17 cellular contexts compared by ENCODE assay signal in genomic region chr1:232718928-232719927, GRCh38.
A peak's percentile ranks its signal among the peaks of the same experiment; 100 is the strongest.
DNase-seq lines count a peak whose midpoint lies in the region; ATAC-seq, FAIRE-seq and TF ChIP-seq lines count a peak whose summit lies in the region.
"Had no signal": no experiment of that assay in that cellular context is flagged by ENCODE, and none has a peak within 500 bp of the region (broad histone marks: within the 10 kb centered on the region; RNA-seq: fewer than 3 reads in every experiment).

No MANE protein-coding gene starts in this region.

- no peak overlapping the region for H2BK20ac ChIP-seq in H1 (ENCODE audit: low read length)

- H2AK5ac ChIP-seq in H1 (ENCODE audit: low read depth, low read length), result no peak overlapping the region

- H3F3A ChIP-seq in neural progenitor cell (ENCODE audit: low read depth), result no peaks in the 10 kb centered on the region

- no peak for TF ChIP-seq RAD21 in H1 (IDR thresholded peaks at IDR 0.05 in 1 of 2, conservative IDR thresholded peaks at IDR 0.05 in 1 of 2; ENCODE audit: low read depth in 2 of 2, low read length in 2 of 2)

- no peak for FAIRE-seq in H1 (lab: Jason Lieb, UNC)
- FAIRE-seq: GM19239 had no signal

- H3K4me3 Mint-ChIP-seq in CD14-positive monocyte, result no peak overlapping the region
- no peak overlapping the region for H3K4me3 Mint-ChIP-seq in neural progenitor cell
- H3K4me3 Mint-ChIP-seq in naive thymus-derived CD8-positive, alpha-beta T cell, result no peak overlapping the region

- TF ChIP-seq CTCF in CD14-positive monocyte (IDR thresholded peaks at IDR 0.05) (no peak), H1 (IDR thresholded peaks at IDR 0.05; ENCODE audit: control extremely low read depth in 1 of 3, insufficient read depth in 1 of 3, low read depth in 1 of 3, low read length in 3 of 3) (no peak), neural progenitor cell (IDR thresholded peaks at IDR 0.05) (no peak)

- H4K8ac ChIP-seq in H1 (ENCODE audit: extremely low read depth, insufficient read depth, low read length), result no peak overlapping the region

- no peak overlapping the region for H3K18ac ChIP-seq in H1 (ENCODE audit: extremely low read depth, low read length)

- H3K4me3 ChIP-seq in H1 (ENCODE audit: extremely low read depth in 1 of 4, insufficient read depth in 2 of 4, low read depth in 3 of 4, low read length in 4 of 4) (no peak overlapping the region), neural progenitor cell (no peak overlapping the region)

- TF ChIP-seq POLR2A in H1 (IDR thresholded peaks at IDR 0.05; ENCODE audit: control extremely low read depth in 1 of 2, low read depth in 2 of 2, low read length in 2 of 2), result no peak

- H3K79me1 ChIP-seq in H1 (ENCODE audit: low read depth, low read length), result no peaks in the 10 kb centered on the region

- H3K9ac ChIP-seq in H1 (replicated peaks in 1 of 4; ENCODE audit: extremely low read depth in 1 of 4, low read depth in 3 of 4, low read length in 3 of 4) (no peak overlapping the region), neural progenitor cell (no peak overlapping the region)
- H3K9ac ChIP-seq: KMS-11 had no signal

- no peak overlapping the region for H3K14ac ChIP-seq in H1 (ENCODE audit: insufficient read length)

- no peaks in the 10 kb centered on the region for H3K36me3 Mint-ChIP-seq in CD14-positive monocyte
- no peaks in the 10 kb centered on the region for H3K36me3 Mint-ChIP-seq in neural progenitor cell
- H3K36me3 Mint-ChIP-seq in naive thymus-derived CD8-positive, alpha-beta T cell, result peaks cover 0 to 11% (median 7%) of the 10 kb centered on the region in 3 donors

- no peak for TF ChIP-seq EP300 in H1 (IDR thresholded peaks at IDR 0.05; ENCODE audit: borderline replicate concordance in 1 of 2, low read depth in 2 of 2, low read length in 2 of 2)

- H4K5ac ChIP-seq in H1 (ENCODE audit: insufficient read length, low read depth, low read length), result no peak overlapping the region

- DNase-seq in CD14-positive monocyte (ENCODE audit: low spot score), result no peak
- peak; percentile 67 for DNase-seq in M059J (ENCODE audit: low read depth)
- no peak for DNase-seq in H1 (ENCODE audit: low read depth in 1 of 2, low spot score in 2 of 2)
- DNase-seq in neural progenitor cell (ENCODE audit: low spot score), result peak; percentile 17
- DNase-seq in naive thymus-derived CD8-positive, alpha-beta T cell, result no peak
- no peak for DNase-seq in NCI-H510A treated with DMSO at 0.1 percent for 48 hours (lab: John Stamatoyannopoulos, UW)
- DNase-seq in GM19238 (ENCODE audit: insufficient read length, low spot score), result no peak
- no peak for DNase-seq in A172 (ENCODE audit: low spot score)
- DNase-seq: ACHN, DMS 273 treated with DMSO at 0.1 percent for 48 hours, NCI-H1436, NCI-H2029 treated with DMSO at 0.1 percent for 48 hours, NCI-H2171 had no signal

- no peak overlapping the region for H3K4ac ChIP-seq in H1 (replicated peaks; ENCODE audit: insufficient read length, low read depth, low read length)

- H3K27ac ChIP-seq in H1 (ENCODE audit: low read depth, low read length) (no peak overlapping the region), neural progenitor cell (no peak overlapping the region)
- H3K27ac ChIP-seq: KMS-11 had no signal

- no peak overlapping the region for H2BK12ac ChIP-seq in H1 (ENCODE audit: low read depth, low read length)

- H2AFZ ChIP-seq in H1 (ENCODE audit: low read length) (peak overlapping the region; percentile 75; the same call in 1 of the 2 replicates), neural progenitor cell (replicated peaks) (peak overlapping the region; percentile 74)

- H3K4me2 ChIP-seq in H1 (ENCODE audit: insufficient read depth in 1 of 2, low read depth in 2 of 2, low read length in 2 of 2) (no peak overlapping the region), neural progenitor cell (no peak overlapping the region)
- H3K4me2 ChIP-seq: KMS-11 had no signal

- peaks cover 0 to 3% (median 2%) of the 10 kb centered on the region in 7 donors for H3K9me3 Mint-ChIP-seq in CD14-positive monocyte
- H3K9me3 Mint-ChIP-seq in neural progenitor cell, result peaks cover 10% of the 10 kb centered on the region
- peaks cover 0 to 28% (median 9%) of the 10 kb centered on the region in 9 donors for H3K9me3 Mint-ChIP-seq in naive thymus-derived CD8-positive, alpha-beta T cell

- intact Hi-C loops in CD14-positive monocyte (cut with micrococcal nuclease), result no loop called here

- H4K20me1 ChIP-seq in H1 (replicated peaks in 1 of 2; ENCODE audit: control insufficient read depth in 1 of 2, insufficient read depth in 2 of 2, low read length in 2 of 2), result no peaks in the 10 kb centered on the region
- H4K20me1 ChIP-seq in neural progenitor cell (ENCODE audit: low read depth), result no peaks in the 10 kb centered on the region

- WGBS in H1 (ENCODE audit: extremely low coverage in 1 of 2, insufficient coverage in 1 of 2, insufficient read length in 1 of 2, insufficient replicate concordance in 2 of 2, low coverage in 1 of 2, low lambda C conversion rate in 2 of 2, missing lambda C conversion rate in 1 of 2), 2 experiments, result 86% methylated on average over 7 of the region's 7 CpGs; no CpG with 5 or more reads in 1 of the 2 experiments

- no peaks in the 10 kb centered on the region for H3K36me3 ChIP-seq in H1 (ENCODE audit: control insufficient read depth in 2 of 4, insufficient read depth in 4 of 4, low read length in 3 of 4)
- no peaks in the 10 kb centered on the region for H3K36me3 ChIP-seq in neural progenitor cell

- H3K27me3 Mint-ChIP-seq in CD14-positive monocyte (ENCODE audit: low read depth in 3 of 3) (peaks cover 0 to 6% (median 0%) of the 10 kb centered on the region in 3 donors), neural progenitor cell (ENCODE audit: insufficient read depth, low read depth) (no peaks in the 10 kb centered on the region)
- peaks cover 3 to 11% (median 7%) of the 10 kb centered on the region in 5 donors for H3K27me3 Mint-ChIP-seq in naive thymus-derived CD8-positive, alpha-beta T cell

- peaks cover 24% of the 10 kb centered on the region for H3K4me1 Mint-ChIP-seq in CD14-positive monocyte
- no peaks in the 10 kb centered on the region for H3K4me1 Mint-ChIP-seq in neural progenitor cell
- peaks cover 0 to 2% (median 0%) of the 10 kb centered on the region in 4 donors for H3K4me1 Mint-ChIP-seq in naive thymus-derived CD8-positive, alpha-beta T cell

- H2BK120ac ChIP-seq in H1 (replicated peaks; ENCODE audit: low read depth, low read length), result no peak overlapping the region

- no peak overlapping the region for H4K91ac ChIP-seq in H1 (replicated peaks; ENCODE audit: insufficient read length, low read length)

- H3K4me1 ChIP-seq in H1 (replicated peaks in 1 of 4; ENCODE audit: control insufficient read depth in 3 of 4, insufficient read depth in 4 of 4, low read length in 3 of 4) (no peaks in the 10 kb centered on the region), neural progenitor cell (no peaks in the 10 kb centered on the region)

- no peaks in the 10 kb centered on the region for H3K23me2 ChIP-seq in H1 (ENCODE audit: low read depth, low read length)

- H2BK15ac ChIP-seq in H1 (ENCODE audit: low read length), result no peak overlapping the region

- H3K27me3 ChIP-seq in H1 (replicated peaks in 1 of 4; ENCODE audit: control insufficient read depth in 3 of 4, extremely low read depth in 1 of 4, insufficient read depth in 3 of 4, low read length in 3 of 4), result no peaks in the 10 kb centered on the region
- no peaks in the 10 kb centered on the region for H3K27me3 ChIP-seq in neural progenitor cell

- H3K27ac Mint-ChIP-seq in CD14-positive monocyte (peak overlapping the region in 4 of 7 donors; percentile 15 to 90 (median 56)), neural progenitor cell (no peak overlapping the region)
- H3K27ac Mint-ChIP-seq in naive thymus-derived CD8-positive, alpha-beta T cell, result no peak overlapping the region

- H3K9me3 ChIP-seq in H1 (ENCODE audit: insufficient read depth in 2 of 2, low read depth in 1 of 2, low read length in 1 of 2) (no peaks in the 10 kb centered on the region), neural progenitor cell (ENCODE audit: low read depth) (no peaks in the 10 kb centered on the region)

- ATAC-seq in naive thymus-derived CD8-positive, alpha-beta T cell, result no peak
- ATAC-seq: Panc1, Right ventricle myocardium inferior had no signal

- H2BK5ac ChIP-seq in H1 (ENCODE audit: low read depth, low read length), result no peak overlapping the region

- H3K79me2 ChIP-seq in H1 (ENCODE audit: control insufficient read depth in 1 of 2, insufficient read depth in 2 of 2, low read length in 2 of 2) (no peaks in the 10 kb centered on the region), neural progenitor cell (ENCODE audit: low read depth) (no peaks in the 10 kb centered on the region)

- CTCF ChIA-PET in H1 (lab: Charles Lee; ENCODE audit: partially characterized antibody), result no interaction called here

- no peak overlapping the region for H3K56ac ChIP-seq in H1 (replicated peaks; ENCODE audit: insufficient read length, low read depth, low read length)

- POLR2A ChIA-PET in H1 (lab: Charles Lee; ENCODE audit: partially characterized antibody), result no interaction called here
- POLR2A ChIA-PET in naive thymus-derived CD8-positive, alpha-beta T cell (lab: Charles Lee), result no interaction called here

- H3K23ac ChIP-seq in H1 (ENCODE audit: insufficient read length), result no peak overlapping the region

TF ChIP-seq in H1, 55 proteins besides CTCF, POLR2A, EP300 and RAD21:
- TF ChIP-seq ATF3 (IDR thresholded peaks at IDR 0.05; ENCODE audit: insufficient read depth, low read depth, low read length), result no peak
- no peak for TF ChIP-seq YY1 (IDR thresholded peaks at IDR 0.05; ENCODE audit: low read depth, low read length)
- TF ChIP-seq MAFK (IDR thresholded peaks at IDR 0.05; ENCODE audit: low read depth, low read length), result no peak
- TF ChIP-seq NRF1 (IDR thresholded peaks at IDR 0.05; ENCODE audit: low read depth, low read length), result no peak
- TF ChIP-seq PHF8 (conservative IDR thresholded peaks at IDR 0.05; ENCODE audit: low read depth, low read length), result no peak
- no peak for TF ChIP-seq GABPA (IDR thresholded peaks at IDR 0.05; ENCODE audit: borderline replicate concordance, insufficient read depth, low read length)
- no peak for TF ChIP-seq TEAD4 (IDR thresholded peaks at IDR 0.05; ENCODE audit: low read depth, low read length)
- no peak for TF ChIP-seq BCL11A (IDR thresholded peaks at IDR 0.05; ENCODE audit: low read depth in 2 of 2, low read length in 2 of 2)
- no peak for TF ChIP-seq SIRT6 (IDR thresholded peaks at IDR 0.05; ENCODE audit: low read length)
- TF ChIP-seq FOSL1 (IDR thresholded peaks at IDR 0.05; ENCODE audit: insufficient read depth, low read depth, low read length), result no peak
- TF ChIP-seq SAP30 (IDR thresholded peaks at IDR 0.05; ENCODE audit: insufficient read depth, insufficient replicate concordance, low read length), result no peak
- no peak for TF ChIP-seq NANOG (IDR thresholded peaks at IDR 0.05; ENCODE audit: insufficient read depth, low read depth, low read length, poor library complexity, severe bottlenecking)
- no peak for TF ChIP-seq POU5F1 (IDR thresholded peaks at IDR 0.05; ENCODE audit: low read depth, low read length)

Comparison
In these comparisons a context has a peak if more than half of its experiments do, and no peak if none do; other contexts are left out.
1. DNase-seq: peak in M059J (single experiment) and neural progenitor cell (single experiment); none in CD14-positive monocyte (single experiment), H1 (0 of 2), naive thymus-derived CD8-positive, alpha-beta T cell (0 of 10), NCI-H510A treated with DMSO at 0.1 percent for 48 hours (single experiment), GM19238 (single experiment) and A172 (single experiment).
2. H3K27ac Mint-ChIP-seq: peak in CD14-positive monocyte (4 of 7); none in neural progenitor cell (single experiment) and naive thymus-derived CD8-positive, alpha-beta T cell (0 of 10).